Comparison of ENCODE assay signal across 23 cellular contexts in genomic region chr12:104793968-104794367, GRCh38.
"Had no signal": no experiment of that assay in that cellular context is flagged by ENCODE, and none has a peak within 500 bp of the region (broad histone marks: within the 10 kb centered on the region; RNA-seq: fewer than 3 reads in every experiment).

No MANE protein-coding gene starts in this region.

- ATAC-seq: right lobe of liver; stimulated activated effector memory CD8-positive, alpha-beta T cell treated with anti-CD3 and anti-CD28 coated beads, Interleukin-12 subunit alpha, Interleukin-12 subunit beta, amount 100 ng/mL, for 72 hours; stimulated activated naive B cell treated with anti-CD40 and anti-IgM and Interleukin-4, amounts not matched to agents 10 μg/mL and 1 μg/mL and 100 μg/mL, for 72 hours had no signal

- H3K36me3 ChIP-seq: neural progenitor cell, ovary, right lobe of liver, sigmoid colon, stomach, thoracic aorta, thyroid gland, tibial nerve, upper lobe of left lung, vagina had no signal

- H3K4me3 ChIP-seq: neural progenitor cell, ovary, psoas muscle, right lobe of liver, sigmoid colon, stomach, thoracic aorta, thyroid gland, tibial nerve, upper lobe of left lung, vagina had no signal

- H3K27ac ChIP-seq: neural progenitor cell, ovary, parathyroid adenoma, psoas muscle, right lobe of liver, thyroid gland, tibial nerve, upper lobe of left lung, vagina had no signal

- DNase-seq: occipital lobe; posterior cingulate gyrus; psoas muscle; right lobe of liver; sigmoid colon; small intestine; stimulated activated CD4-positive, alpha-beta T cell treated with anti-CD3 and anti-CD28 coated beads, Interleukin-15, amount 100 ng/mL, for 24 hours; stimulated activated CD4-positive, alpha-beta T cell treated with anti-CD3 and anti-CD28 coated beads, Interleukin-2, amount 100 ng/mL, for 24 hours; stimulated activated CD4-positive, alpha-beta T cell treated with anti-CD3 and anti-CD28 coated beads, Interleukin-2, amount 100 ng/mL, for 48 hours; stimulated activated CD4-positive, alpha-beta T cell treated with anti-CD3 and anti-CD28 coated beads, Interleukin-4, amount 100 ng/mL, for 24 hours; stimulated activated naive B cell treated with anti-CD40 and anti-IgM and Interleukin-4, amounts not matched to agents 10 μg/mL and 1 μg/mL and 100 μg/mL, for 72 hours; stimulated activated naive CD4-positive, alpha-beta T cell treated with Interleukin-2 at 50 U/mL for 16 hours; stomach; thyroid gland; upper lobe of left lung had no signal

- H3K27me3 ChIP-seq: neural progenitor cell, ovary, right lobe of liver, sigmoid colon, stomach, thyroid gland, tibial nerve, upper lobe of left lung, vagina had no signal

- H3K79me2 ChIP-seq: parathyroid adenoma had no signal

- H3K9me3 ChIP-seq: ovary, psoas muscle, right lobe of liver, sigmoid colon, stomach, thoracic aorta, thyroid gland, tibial nerve, upper lobe of left lung, vagina had no signal

- FAIRE-seq: small intestine, urothelium cell line had no signal

- H3K4me2 ChIP-seq: neural progenitor cell had no signal

- H2AFZ ChIP-seq: neural progenitor cell, parathyroid adenoma had no signal

- H3K4me1 ChIP-seq: parathyroid adenoma, thyroid gland, vagina had no signal

- H3K9ac ChIP-seq: neural progenitor cell, parathyroid adenoma had no signal
